Comparison of ENCODE assay signal across 13 cellular contexts in the genomic region with DNA sequence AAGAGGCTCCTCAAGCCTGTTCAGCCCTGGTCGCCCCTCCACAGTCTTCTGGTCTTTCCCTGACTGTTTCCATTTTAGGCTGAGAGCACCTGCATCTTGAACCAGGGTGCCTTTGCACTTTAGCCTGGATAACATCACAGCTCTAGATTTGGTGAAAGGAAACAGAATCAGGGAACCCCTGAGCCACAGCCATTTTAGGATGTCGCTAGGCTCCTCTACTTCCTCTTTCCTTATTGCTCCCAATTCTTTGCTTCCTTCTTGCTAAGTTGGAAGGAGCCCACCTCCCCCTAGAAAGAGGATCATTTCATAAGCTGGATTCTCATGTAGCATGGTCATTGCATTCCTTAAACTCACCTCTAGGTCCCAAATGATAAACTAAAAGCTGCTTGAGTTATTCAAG.
"Had no signal": no experiment of that assay in that cellular context is flagged by ENCODE, and none has a peak within 500 bp of the region (broad histone marks: within the 10 kb centered on the region; RNA-seq: fewer than 3 reads in every experiment).

No MANE protein-coding gene starts in this region.

- H3K27me3 Mint-ChIP-seq: activated CD4-positive, alpha-beta memory T cell treated with anti-CD3 and anti-CD28 coated beads, Interleukin-2, amount 10 ng/mL, durations not matched to agents 7 days and 5 days; activated naive CD8-positive, alpha-beta T cell treated with anti-CD3 and anti-CD28 coated beads, Interleukin-2, amount 10 ng/mL, durations not matched to agents 7 days and 5 days; brain; central memory CD8-positive, alpha-beta T cell; stimulated activated naive CD8-positive, alpha-beta T cell treated with anti-CD3 and anti-CD28 coated beads, Interleukin-15, Interleukin-2, amounts not matched to agents 100 ng/mL and 50 ng/mL, for 24 hours; type B pancreatic cell had no signal

- H3K36me3 Mint-ChIP-seq: activated naive CD8-positive, alpha-beta T cell treated with anti-CD3 and anti-CD28 coated beads, Interleukin-2, amount 10 ng/mL, durations not matched to agents 7 days and 5 days; brain; type B pancreatic cell had no signal

- H3K4me3 Mint-ChIP-seq: activated CD4-positive, alpha-beta memory T cell treated with anti-CD3 and anti-CD28 coated beads, Interleukin-2, amount 10 ng/mL, durations not matched to agents 7 days and 5 days; activated naive CD8-positive, alpha-beta T cell treated with anti-CD3 and anti-CD28 coated beads, Interleukin-2, amount 10 ng/mL, durations not matched to agents 7 days and 5 days; activated T-cell treated with anti-CD3 and anti-CD28 coated beads, Interleukin-2, amount 50 U/mL, for 72 hours; brain; central memory CD8-positive, alpha-beta T cell; neural crest cell; stimulated activated naive CD8-positive, alpha-beta T cell treated with anti-CD3 and anti-CD28 coated beads, Interleukin-15, Interleukin-2, amounts not matched to agents 100 ng/mL and 50 ng/mL, for 24 hours; type B pancreatic cell had no signal

- H3K9me3 Mint-ChIP-seq: activated CD4-positive, alpha-beta memory T cell treated with anti-CD3 and anti-CD28 coated beads, Interleukin-2, amount 10 ng/mL, durations not matched to agents 7 days and 5 days; activated naive CD8-positive, alpha-beta T cell treated with anti-CD3 and anti-CD28 coated beads, Interleukin-2, amount 10 ng/mL, durations not matched to agents 7 days and 5 days; activated T-cell treated with anti-CD3 and anti-CD28 coated beads, Interleukin-2, amount 50 U/mL, for 72 hours; central memory CD8-positive, alpha-beta T cell; stimulated activated naive CD8-positive, alpha-beta T cell treated with anti-CD3 and anti-CD28 coated beads, Interleukin-15, Interleukin-2, amounts not matched to agents 100 ng/mL and 50 ng/mL, for 24 hours; type B pancreatic cell had no signal

- H3K36me3 ChIP-seq: esophagus squamous epithelium, ovary, WERI-Rb-1 had no signal

- H3K27ac ChIP-seq: coronary artery, esophagus squamous epithelium, ovary, right lobe of liver, WERI-Rb-1 had no signal

- H3K9me3 ChIP-seq: esophagus squamous epithelium, ovary, right lobe of liver had no signal

- H3K27ac Mint-ChIP-seq: activated naive CD8-positive, alpha-beta T cell treated with anti-CD3 and anti-CD28 coated beads, Interleukin-2, amount 10 ng/mL, durations not matched to agents 7 days and 5 days; activated T-cell treated with anti-CD3 and anti-CD28 coated beads, Interleukin-2, amount 50 U/mL, for 72 hours; brain; stimulated activated naive CD8-positive, alpha-beta T cell treated with anti-CD3 and anti-CD28 coated beads, Interleukin-15, Interleukin-2, amounts not matched to agents 100 ng/mL and 50 ng/mL, for 24 hours; type B pancreatic cell had no signal

- DNase-seq: right lobe of liver had no signal

- H3K4me1 Mint-ChIP-seq: brain, neural crest cell had no signal
